In genomic region chr5:1855573-1855972, GRCh38 we compare ENCODE assay signal across 21 cellular contexts. TPM values are rescaled to one million over a fixed set of nuclear protein-coding genes. Genes with fewer than 3 reads are reported as not detected.
DNase-seq lines count a peak whose midpoint lies in the region; ATAC-seq and TF ChIP-seq lines count a peak whose summit lies in the region.
"Had no signal": no experiment of that assay in that cellular context is flagged by ENCODE, and none has a peak within 500 bp of the region (broad histone marks: within the 10 kb centered on the region; RNA-seq: fewer than 3 reads in every experiment).

No MANE protein-coding gene starts in this region.

- TF ChIP-seq CTCF in natural killer cell (IDR thresholded peaks at IDR 0.05) (no peak), nephron progenitor cell (IDR thresholded peaks at IDR 0.05) (no peak)

- H3K4me1 Mint-ChIP-seq in natural killer cell (no peaks in the 10 kb centered on the region), nephron progenitor cell (peaks cover 37% of the 10 kb centered on the region)
- no peaks in the 10 kb centered on the region for H3K4me1 Mint-ChIP-seq in natural killer cell treated with Interleukin-12 subunit alpha and Interleukin-12 subunit beta and Interleukin-15 and Interleukin-18, amount 100 ng/mL, for 72 hours (ENCODE audit: low read depth in 2 of 2)
- H3K4me1 Mint-ChIP-seq: CD4-positive, CD25-positive, alpha-beta regulatory T cell had no signal

- H3K36me3 Mint-ChIP-seq in natural killer cell (no peaks in the 10 kb centered on the region), nephron progenitor cell (ENCODE audit: low read depth) (no peaks in the 10 kb centered on the region)
- no peaks in the 10 kb centered on the region for H3K36me3 Mint-ChIP-seq in natural killer cell treated with Interleukin-12 subunit alpha and Interleukin-12 subunit beta and Interleukin-15 and Interleukin-18, amount 100 ng/mL, for 72 hours
- H3K36me3 Mint-ChIP-seq: CD4-positive, CD25-positive, alpha-beta regulatory T cell; CD8-positive, alpha-beta memory T cell had no signal

- intact Hi-C loops in natural killer cell (cut with micrococcal nuclease): no loop called here

- no peak overlapping the region for H3K27ac Mint-ChIP-seq in natural killer cell
- H3K27ac Mint-ChIP-seq in natural killer cell treated with Interleukin-12 subunit alpha and Interleukin-12 subunit beta and Interleukin-15 and Interleukin-18, amount 100 ng/mL, for 72 hours: no peak overlapping the region
- no peak overlapping the region for H3K27ac Mint-ChIP-seq in nephron progenitor cell
- H3K27ac Mint-ChIP-seq: CD4-positive, CD25-positive, alpha-beta regulatory T cell; CD8-positive, alpha-beta memory T cell; GM23338; HFFc6 had no signal

- peaks cover 16 to 24% of the 10 kb centered on the region in 2 donors for H3K27me3 Mint-ChIP-seq in natural killer cell (ENCODE audit: low read depth in 2 of 2)
- H3K27me3 Mint-ChIP-seq in natural killer cell treated with Interleukin-12 subunit alpha and Interleukin-12 subunit beta and Interleukin-15 and Interleukin-18, amount 100 ng/mL, for 72 hours: peaks cover 16 to 25% of the 10 kb centered on the region in 2 donors
- H3K27me3 Mint-ChIP-seq in nephron progenitor cell (ENCODE audit: low read depth, poor library complexity): peaks cover 48% of the 10 kb centered on the region

- DNase-seq in NCI-H82 (lab: John Stamatoyannopoulos, UW) (peak; percentile 1), NCI-H82 treated with DMSO at 0.1 percent for 48 hours (lab: John Stamatoyannopoulos, UW; ENCODE audit: unreplicated experiment) (no peak), natural killer cell (no peak), nephron progenitor cell (peak; percentile 50)
- no peak for DNase-seq in natural killer cell treated with Interleukin-12 subunit alpha and Interleukin-12 subunit beta and Interleukin-15 and Interleukin-18, amount 100 ng/mL, for 72 hours (ENCODE audit: low spot score)
- no peak for DNase-seq in activated naive CD4-positive, alpha-beta T cell treated with Interleukin-2 at 50 U/mL for 16 hours
- DNase-seq: ACHN; BE2C; C1 segment of cervical spinal cord; CD4-positive, CD25-positive, alpha-beta regulatory T cell; CD8-positive, alpha-beta memory T cell; COR-L47; DMS 273 treated with DMSO at 0.1 percent for 48 hours; DMS79; GDM1; H7; HFFc6; IMR-90 had no signal

- H3K4me3 Mint-ChIP-seq in natural killer cell: peak overlapping the region; percentile 55
- no peak overlapping the region for H3K4me3 Mint-ChIP-seq in natural killer cell treated with Interleukin-12 subunit alpha and Interleukin-12 subunit beta and Interleukin-15 and Interleukin-18, amount 100 ng/mL, for 72 hours
- H3K4me3 Mint-ChIP-seq in nephron progenitor cell: peak overlapping the region; percentile 15
- H3K4me3 Mint-ChIP-seq: CD4-positive, CD25-positive, alpha-beta regulatory T cell; GM23338; HFFc6 had no signal

- no peaks in the 10 kb centered on the region for H3K9me3 Mint-ChIP-seq in natural killer cell
- H3K9me3 Mint-ChIP-seq in natural killer cell treated with Interleukin-12 subunit alpha and Interleukin-12 subunit beta and Interleukin-15 and Interleukin-18, amount 100 ng/mL, for 72 hours: no peaks in the 10 kb centered on the region
- no peaks in the 10 kb centered on the region for H3K9me3 Mint-ChIP-seq in nephron progenitor cell
- H3K9me3 Mint-ChIP-seq: GM23338, HFFc6 had no signal

- no peak for ATAC-seq in natural killer cell
- ATAC-seq in natural killer cell treated with Interleukin-12 subunit alpha and Interleukin-12 subunit beta and Interleukin-15 and Interleukin-18, amount 100 ng/mL, for 72 hours: no peak
- no peak for ATAC-seq in activated CD4-positive, CD25-positive, alpha-beta regulatory T cell treated with anti-CD3 and anti-CD28 coated beads, Interleukin-2, amount 50 U/mL, for 24 hours
- ATAC-seq: GM23338, HCT116 had no signal

RNA-seq across cellular contexts. Expression of gene IRX4, which starts 27.2 kb away (rescaled TPM):
- total RNA-seq in natural killer cell: not detected
- not detected for total RNA-seq in natural killer cell treated with Interleukin-12 subunit alpha and Interleukin-12 subunit beta and Interleukin-15 and Interleukin-18, amount 100 ng/mL, for 72 hours
- total RNA-seq: CD4-positive, CD25-positive, alpha-beta regulatory T cell; CD8-positive, alpha-beta memory T cell; HFFc6; IMR-90 had no signal

RNA-seq across cellular contexts. Expression of gene NDUFS6, which starts 54.4 kb away (rescaled TPM):
- 10 to 100 TPM; 19.2 to 25.9 (median 22.5) TPM for total RNA-seq in natural killer cell
- 10 to 100 TPM; 25.3 to 35.5 TPM for total RNA-seq in natural killer cell treated with Interleukin-12 subunit alpha and Interleukin-12 subunit beta and Interleukin-15 and Interleukin-18, amount 100 ng/mL, for 72 hours

RNA-seq across cellular contexts. Expression of gene MRPL36, which starts 55.9 kb away (rescaled TPM):
- 10 to 100 TPM; 14.1 to 21.2 (median 17.1) TPM for total RNA-seq in natural killer cell
- 10 to 100 TPM; 45.3 to 62.7 TPM for total RNA-seq in natural killer cell treated with Interleukin-12 subunit alpha and Interleukin-12 subunit beta and Interleukin-15 and Interleukin-18, amount 100 ng/mL, for 72 hours

Comparison
In these comparisons a context has a peak if more than half of its experiments do, and no peak if none do; other contexts are left out.
1. DNase-seq: peak in NCI-H82 (single experiment) and nephron progenitor cell (single experiment); none in NCI-H82 treated with DMSO at 0.1 percent for 48 hours (single experiment), natural killer cell (single experiment), natural killer cell treated with Interleukin-12 subunit alpha and Interleukin-12 subunit beta and Interleukin-15 and Interleukin-18, amount 100 ng/mL, for 72 hours (single experiment) and activated naive CD4-positive, alpha-beta T cell treated with Interleukin-2 at 50 U/mL for 16 hours (single experiment).